ENCODE assay signal across 23 cellular contexts in genomic region chr10:73823391-73823790, GRCh38. TPM values are rescaled to one million over a fixed set of nuclear protein-coding genes. Genes with fewer than 3 reads are reported as not detected.
DNase-seq lines count a peak whose midpoint lies in the region; ATAC-seq, FAIRE-seq and TF ChIP-seq lines count a peak whose summit lies in the region.
"Had no signal": no experiment of that assay in that cellular context is flagged by ENCODE, and none has a peak within 500 bp of the region (broad histone marks: within the 10 kb centered on the region; RNA-seq: fewer than 3 reads in every experiment).

No MANE protein-coding gene starts in this region.

- in situ Hi-C loops in HepG2 (cut with HindIII; ENCODE audit: extremely low pct_ligation_motif_present, low pct_unique_long_range_greater_than_20kb): no loop called here

- no TSS peak for BruUV-seq in HepG2 (replicated peaks; lab: Mats Ljungman, UMichigan)

- FAIRE-seq in HepG2 (lab: Jason Lieb, UNC): no peak
- FAIRE-seq: A204.1, D721Med, GM12892, GM18507, H54 had no signal

- no peak overlapping the region for H3K4me2 ChIP-seq in HepG2 (ENCODE audit: low read depth, low read length)
- H3K4me2 ChIP-seq: GM23338 had no signal

- no peaks in the 10 kb centered on the region for H4K20me1 ChIP-seq in HepG2 (ENCODE audit: insufficient read depth, low read length)

- WGBS in HepG2 (ENCODE audit: low lambda C conversion rate): 72% methylated on average over 7 of the region's 7 CpGs
- 84% methylated on average over 7 of the region's 7 CpGs for WGBS in right lobe of liver (ENCODE audit: insufficient coverage, low coverage, low lambda C conversion rate, missing lambda C conversion rate)
- 60 to 93% methylated on average over 5 to 7 of the region's 7 CpGs for WGBS in endodermal cell (ENCODE audit: insufficient coverage in 1 of 2, insufficient read length in 1 of 2), 2 experiments

- H3K27me3 ChIP-seq in HepG2 (ENCODE audit: control insufficient read depth in 1 of 2, insufficient read depth in 2 of 2, low read length in 2 of 2) (no peaks in the 10 kb centered on the region), right lobe of liver (no peaks in the 10 kb centered on the region), endodermal cell (ENCODE audit: control insufficient read depth, insufficient read depth, low read length, poor library complexity, severe bottlenecking) (peaks cover 28% of the 10 kb centered on the region)
- no peaks in the 10 kb centered on the region for H3K27me3 ChIP-seq in CD8-positive, alpha-beta T cell (ENCODE audit: insufficient read depth, low read length)
- H3K27me3 ChIP-seq: BE2C had no signal

- H3K4me3 Mint-ChIP-seq in T-helper 17 cell: no peak overlapping the region
- H3K4me3 Mint-ChIP-seq in endodermal cell: no peak overlapping the region
- no peak overlapping the region for H3K4me3 Mint-ChIP-seq in stimulated activated effector memory CD8-positive, alpha-beta T cell treated with anti-CD3 and anti-CD28 coated beads, Interleukin-12 subunit alpha, Interleukin-12 subunit beta, amount 100 ng/mL, for 72 hours
- H3K4me3 Mint-ChIP-seq in CD8-positive, alpha-beta T cell: no peak overlapping the region
- H3K4me3 Mint-ChIP-seq: CD4-positive, CD25-positive, alpha-beta regulatory T cell; GM23338; IgD-negative memory B cell had no signal

- H3K9me3 Mint-ChIP-seq in endodermal cell: no peaks in the 10 kb centered on the region
- no peaks in the 10 kb centered on the region for H3K9me3 Mint-ChIP-seq in stimulated activated effector memory CD8-positive, alpha-beta T cell treated with anti-CD3 and anti-CD28 coated beads, Interleukin-12 subunit alpha, Interleukin-12 subunit beta, amount 100 ng/mL, for 72 hours
- no peaks in the 10 kb centered on the region for H3K9me3 Mint-ChIP-seq in CD8-positive, alpha-beta T cell
- H3K9me3 Mint-ChIP-seq: CD4-positive, CD25-positive, alpha-beta regulatory T cell; GM23338; IgD-negative memory B cell had no signal

- POLR2A ChIA-PET in HepG2 (lab: Yijun Ruan, JAX): no interaction called here
- POLR2A ChIA-PET in CD8-positive, alpha-beta T cell (lab: Charles Lee): interaction anchor here (1.1 kb wide), 1 partner anchor 14 kb away, joined by 3 read pairs; no protein-coding TSS in a partner anchor

- TF ChIP-seq CTCF in HepG2 (CRISPR knock-in tag; IDR thresholded peaks at IDR 0.05) (no peak), right lobe of liver (IDR thresholded peaks at IDR 0.05) (no peak), endodermal cell (conservative IDR thresholded peaks at IDR 0.05) (no peak)
- TF ChIP-seq CTCF in CD8-positive, alpha-beta T cell (IDR thresholded peaks at IDR 0.05): no peak

- no peaks in the 10 kb centered on the region for H3K9me3 ChIP-seq in HepG2 (ENCODE audit: low read length)
- H3K9me3 ChIP-seq in right lobe of liver: no peaks in the 10 kb centered on the region
- no peaks in the 10 kb centered on the region for H3K9me3 ChIP-seq in T-helper 17 cell (ENCODE audit: control insufficient read depth, low read length, poor library complexity, severe bottlenecking)
- H3K9me3 ChIP-seq in endodermal cell (ENCODE audit: control insufficient read depth, low read length): no peaks in the 10 kb centered on the region
- H3K9me3 ChIP-seq in CD8-positive, alpha-beta T cell (ENCODE audit: low read length): no peaks in the 10 kb centered on the region
- H3K9me3 ChIP-seq: BE2C, Caco-2 had no signal

- H3K9ac ChIP-seq in HepG2 (ENCODE audit: insufficient read depth, low read depth, low read length) (no peak overlapping the region), endodermal cell (ENCODE audit: extremely low read depth, low read length, poor library complexity, severe bottlenecking) (peak overlapping the region; percentile 3)

- H3K36me3 Mint-ChIP-seq in T-helper 17 cell (ENCODE audit: low read depth): peaks cover 3% of the 10 kb centered on the region
- H3K36me3 Mint-ChIP-seq in endodermal cell (ENCODE audit: low read depth): peaks cover 33% of the 10 kb centered on the region
- H3K36me3 Mint-ChIP-seq in stimulated activated effector memory CD8-positive, alpha-beta T cell treated with anti-CD3 and anti-CD28 coated beads, Interleukin-12 subunit alpha, Interleukin-12 subunit beta, amount 100 ng/mL, for 72 hours: peaks cover 5% of the 10 kb centered on the region
- peaks cover 74% of the 10 kb centered on the region for H3K36me3 Mint-ChIP-seq in CD8-positive, alpha-beta T cell

- no peak overlapping the region for H3K27ac ChIP-seq in HepG2 (ENCODE audit: extremely low read length, insufficient read depth, low read length)
- H3K27ac ChIP-seq in right lobe of liver: no peak overlapping the region
- H3K27ac ChIP-seq in endodermal cell (ENCODE audit: low read depth, low read length): no peak overlapping the region
- no peak overlapping the region for H3K27ac ChIP-seq in CD8-positive, alpha-beta T cell (ENCODE audit: low read depth, low read length)
- H3K27ac ChIP-seq: HL-60 had no signal

- ATAC-seq in HepG2: no peak
- no peak for ATAC-seq in right lobe of liver
- no peak for ATAC-seq in T-helper 17 cell
- no peak for ATAC-seq in stimulated activated effector memory CD8-positive, alpha-beta T cell treated with anti-CD3 and anti-CD28 coated beads, Interleukin-12 subunit alpha, Interleukin-12 subunit beta, amount 100 ng/mL, for 72 hours
- no peak for ATAC-seq in CD8-positive, alpha-beta T cell
- ATAC-seq in HG03342 (IDR thresholded peaks at IDR 0.05; ENCODE audit: unreplicated experiment): no peak
- ATAC-seq: GM23338 had no signal

- no peak for TF ChIP-seq RAD21 in HepG2 (CRISPR knock-in tag; IDR thresholded peaks at IDR 0.05)

- no peak for DNase-seq in HepG2 (ENCODE audit: low spot score)
- DNase-seq in right lobe of liver: no peak
- DNase-seq in T-helper 17 cell: no peak
- peak; percentile 76 for DNase-seq in endodermal cell
- no peak for DNase-seq in stimulated activated effector memory CD8-positive, alpha-beta T cell treated with anti-CD3 and anti-CD28 coated beads, Interleukin-12 subunit alpha, Interleukin-12 subunit beta, amount 100 ng/mL, for 72 hours (ENCODE audit: low spot score in 2 of 2)
- no peak for DNase-seq in CD8-positive, alpha-beta T cell
- DNase-seq: ACHN; BE2C; C1 segment of cervical spinal cord; CD4-positive, CD25-positive, alpha-beta regulatory T cell; DMS79; GDM1; HCEC 1CT had no signal

- TF ChIP-seq POLR2A in HepG2 (IDR thresholded peaks at IDR 0.05; ENCODE audit: insufficient read depth in 1 of 2, low read depth in 2 of 2, low read length in 2 of 2) (no peak), right lobe of liver (IDR thresholded peaks at IDR 0.05) (no peak)

- H3K4me3 ChIP-seq in HepG2 (replicated peaks in 1 of 3; ENCODE audit: insufficient read depth in 1 of 3, low read depth in 2 of 3, low read length in 3 of 3) (no peak overlapping the region), right lobe of liver (no peak overlapping the region), endodermal cell (ENCODE audit: low read length) (no peak overlapping the region)
- H3K4me3 ChIP-seq in CD8-positive, alpha-beta T cell (ENCODE audit: low read depth, low read length): no peak overlapping the region
- H3K4me3 ChIP-seq: GM23338 had no signal

- H3K79me2 ChIP-seq in HepG2 (ENCODE audit: insufficient read depth, low read length): no peaks in the 10 kb centered on the region

- H3K4me1 ChIP-seq in HepG2 (ENCODE audit: insufficient read depth, low read length) (no peaks in the 10 kb centered on the region), right lobe of liver (peaks cover 0 to 17% (median 10%) of the 10 kb centered on the region in 4 donors), endodermal cell (ENCODE audit: control insufficient read depth, insufficient read depth, low read length) (peaks cover 17% of the 10 kb centered on the region)
- no peaks in the 10 kb centered on the region for H3K4me1 ChIP-seq in CD8-positive, alpha-beta T cell (ENCODE audit: insufficient read depth, low read length)
- H3K4me1 ChIP-seq: BE2C, Caco-2 had no signal

- TF ChIP-seq EP300 in HepG2 (IDR thresholded peaks at IDR 0.05; ENCODE audit: low read depth in 2 of 2, low read length in 2 of 2): no peak
- no peak for TF ChIP-seq EP300 in HepG2 (CRISPR knock-in tag; IDR thresholded peaks at IDR 0.05; ENCODE audit: borderline replicate concordance)

- H2AFZ ChIP-seq in HepG2 (ENCODE audit: low read length): no peak overlapping the region
- H2AFZ ChIP-seq: GM23338 had no signal

- peaks cover 10% of the 10 kb centered on the region for H3K4me1 Mint-ChIP-seq in T-helper 17 cell
- peaks cover 26% of the 10 kb centered on the region for H3K4me1 Mint-ChIP-seq in endodermal cell
- peaks cover 6% of the 10 kb centered on the region for H3K4me1 Mint-ChIP-seq in stimulated activated effector memory CD8-positive, alpha-beta T cell treated with anti-CD3 and anti-CD28 coated beads, Interleukin-12 subunit alpha, Interleukin-12 subunit beta, amount 100 ng/mL, for 72 hours
- no peaks in the 10 kb centered on the region for H3K4me1 Mint-ChIP-seq in CD8-positive, alpha-beta T cell (ENCODE audit: low read depth)
- H3K4me1 Mint-ChIP-seq: IgD-negative memory B cell had no signal

- H3K36me3 ChIP-seq in HepG2 (replicated peaks in 1 of 2; ENCODE audit: control insufficient read depth in 1 of 2, insufficient read depth in 2 of 2, low read length in 2 of 2) (peaks cover 15 to 38% of the 10 kb centered on the region in 2 experiments), right lobe of liver (peaks cover 0 to 5% (median 0%) of the 10 kb centered on the region in 4 donors), endodermal cell (ENCODE audit: control insufficient read depth, insufficient read depth, low read length) (peaks cover 7% of the 10 kb centered on the region)
- peaks cover 40% of the 10 kb centered on the region for H3K36me3 ChIP-seq in CD8-positive, alpha-beta T cell (ENCODE audit: insufficient read depth, low read length)
- H3K36me3 ChIP-seq: BE2C had no signal

- intact Hi-C loops in HepG2 (cut with micrococcal nuclease; ENCODE audit: unreplicated experiment) (no loop called here), right lobe of liver (cut with DNase I) (no loop called here)
- intact Hi-C loops in CD8-positive, alpha-beta T cell (cut with DNase I, micrococcal nuclease): loop anchor here in 1 of 2 experiments (5.0 kb wide), 1 partner anchor 646 kb away; no protein-coding TSS in a partner anchor

- no peaks in the 10 kb centered on the region for H3K27me3 Mint-ChIP-seq in T-helper 17 cell
- H3K27me3 Mint-ChIP-seq in endodermal cell (ENCODE audit: insufficient read depth): peaks cover 68% of the 10 kb centered on the region
- no peaks in the 10 kb centered on the region for H3K27me3 Mint-ChIP-seq in CD8-positive, alpha-beta T cell (ENCODE audit: low read depth)
- H3K27me3 Mint-ChIP-seq: CD4-positive, CD25-positive, alpha-beta regulatory T cell; IgD-negative memory B cell had no signal

- peak overlapping the region; percentile 80 for H3K27ac Mint-ChIP-seq in T-helper 17 cell
- H3K27ac Mint-ChIP-seq in endodermal cell: no peak overlapping the region
- H3K27ac Mint-ChIP-seq in stimulated activated effector memory CD8-positive, alpha-beta T cell treated with anti-CD3 and anti-CD28 coated beads, Interleukin-12 subunit alpha, Interleukin-12 subunit beta, amount 100 ng/mL, for 72 hours: peak overlapping the region; percentile 68
- no peak overlapping the region for H3K27ac Mint-ChIP-seq in CD8-positive, alpha-beta T cell

- CTCF ChIA-PET in HepG2 (lab: Yijun Ruan, JAX; ENCODE audit: low intra/inter-chr PET ratio, low total read pairs): no interaction called here
- CTCF ChIA-PET in CD8-positive, alpha-beta T cell (lab: Charles Lee): interaction anchor here (3.0 kb wide), 1 partner anchor 56 kb away, joined by 11 read pairs; no protein-coding TSS in a partner anchor

RNA-seq across cellular contexts. Expression of gene NDST2, which starts 12.0 kb away (rescaled TPM):
- total RNA-seq in HepG2 (2016; rRNA removed; fragmentation: Illumina TruSeq; extraction: Trizol) (5.6 and 10.7 TPM in 2 replicates), right lobe of liver (10 to 100 TPM in 5 of 6 experiments, 1 to 10 TPM in 1; 9.5 to 14.8 (median 12.2) TPM), T-helper 17 cell (10 to 100 TPM; 80.6 to 80.9 TPM), endodermal cell (10 to 100 TPM; 19.6 to 20.3 TPM)
- total RNA-seq in HepG2 (2016; cell fraction: cytosol; rRNA removed; fragmentation: Illumina TruSeq; extraction: Trizol; ENCODE audit: low read depth): 16.0 and 17.7 TPM in 2 replicates
- 5.8 and 12.0 TPM in 2 replicates for total RNA-seq in HepG2 (2016; cell fraction: insoluble cytoplasmic fraction; rRNA removed; fragmentation: Illumina TruSeq; extraction: Trizol)
- total RNA-seq in HepG2 (2016; cell fraction: membrane; rRNA removed; fragmentation: Illumina TruSeq; extraction: Trizol): 14.8 and 15.7 TPM in 2 replicates
- 12.9 and 13.7 TPM in 2 replicates for total RNA-seq in HepG2 (2016; cell fraction: nucleus; rRNA removed; fragmentation: Illumina TruSeq; extraction: Trizol)
- 25.5 and 30.1 TPM in 2 replicates for polyA plus RNA-seq in HepG2 (2011; rRNA removed)
- 15.0 and 15.4 TPM in 2 replicates for polyA plus RNA-seq in HepG2 (2011; cell fraction: cytosol; rRNA removed)
- polyA plus RNA-seq in HepG2 (2011; cell fraction: nucleus; rRNA removed): 56.8 and 69.5 TPM in 2 replicates
- 12.6 and 13.9 TPM in 2 replicates for polyA plus RNA-seq in HepG2 (2012)
- polyA plus RNA-seq in HepG2 (2016; cell fraction: cytosol; fragmentation: Illumina TruSeq; extraction: Trizol; ENCODE audit: low read depth): 16.0 and 16.1 TPM in 2 replicates
- polyA plus RNA-seq in HepG2 (2016; cell fraction: insoluble cytoplasmic fraction; fragmentation: Illumina TruSeq; extraction: Trizol; ENCODE audit: low read depth): 6.2 and 6.4 TPM in 2 replicates
- 9.1 and 12.0 TPM in 2 replicates for polyA plus RNA-seq in HepG2 (2016; cell fraction: membrane; fragmentation: Illumina TruSeq; extraction: Trizol; ENCODE audit: low read depth)
- 24.6 and 30.8 TPM in 2 replicates for polyA plus RNA-seq in HepG2 (2016; cell fraction: nucleus; fragmentation: Illumina TruSeq; extraction: Trizol; ENCODE audit: insufficient read depth, low read depth)
- 20.2 and 41.2 TPM in 2 replicates for polyA minus RNA-seq in HepG2 (2011; rRNA and poly(A)+ RNA removed; ENCODE audit: low replicate concordance)
- polyA minus RNA-seq in HepG2 (2011; cell fraction: cytosol; rRNA and poly(A)+ RNA removed): 10.4 and 10.5 TPM in 2 replicates
- 55.5 and 70.7 TPM in 2 replicates for polyA minus RNA-seq in HepG2 (2011; cell fraction: nucleus; rRNA and poly(A)+ RNA removed)
- 23.6 TPM for polyA plus RNA-seq in endodermal cell (2013, experiment 1 of 2)
- polyA plus RNA-seq in endodermal cell (2013, experiment 2 of 2): 15.4 TPM
- 100 to 1,000 TPM; 152 to 154 TPM for total RNA-seq in CD8-positive, alpha-beta T cell

RNA-seq across cellular contexts. Expression of gene ZSWIM8, which starts 38.0 kb away (rescaled TPM):
- total RNA-seq in HepG2 (2016; rRNA removed; fragmentation: Illumina TruSeq; extraction: Trizol) (21.0 and 39.9 TPM in 2 replicates), right lobe of liver (100 to 1,000 TPM in 1 of 6 experiments, 10 to 100 TPM in 5; 52.2 to 107 (median 77.5) TPM), T-helper 17 cell (10 to 100 TPM; 71.7 to 74.7 TPM), endodermal cell (10 to 100 TPM; 75.9 to 79.8 TPM)
- total RNA-seq in HepG2 (2016; cell fraction: cytosol; rRNA removed; fragmentation: Illumina TruSeq; extraction: Trizol; ENCODE audit: low read depth): 5.7 and 8.2 TPM in 2 replicates
- 13.7 and 36.6 TPM in 2 replicates for total RNA-seq in HepG2 (2016; cell fraction: insoluble cytoplasmic fraction; rRNA removed; fragmentation: Illumina TruSeq; extraction: Trizol)
- 9.3 and 11.2 TPM in 2 replicates for total RNA-seq in HepG2 (2016; cell fraction: membrane; rRNA removed; fragmentation: Illumina TruSeq; extraction: Trizol)
- 35.4 and 47.5 TPM in 2 replicates for total RNA-seq in HepG2 (2016; cell fraction: nucleus; rRNA removed; fragmentation: Illumina TruSeq; extraction: Trizol)
- 98.2 and 142 TPM in 2 replicates for polyA plus RNA-seq in HepG2 (2011; rRNA removed)
- polyA plus RNA-seq in HepG2 (2011; cell fraction: cytosol; rRNA removed): 41.1 and 57.3 TPM in 2 replicates
- polyA plus RNA-seq in HepG2 (2011; cell fraction: nucleus; rRNA removed): 505 and 598 TPM in 2 replicates
- polyA plus RNA-seq in HepG2 (2012): 43.3 and 58.7 TPM in 2 replicates
- polyA plus RNA-seq in HepG2 (2016; cell fraction: cytosol; fragmentation: Illumina TruSeq; extraction: Trizol; ENCODE audit: low read depth): 3.7 and 6.8 TPM in 2 replicates
- polyA plus RNA-seq in HepG2 (2016; cell fraction: insoluble cytoplasmic fraction; fragmentation: Illumina TruSeq; extraction: Trizol; ENCODE audit: low read depth): 21.2 and 30.3 TPM in 2 replicates
- 6.6 and 11.5 TPM in 2 replicates for polyA plus RNA-seq in HepG2 (2016; cell fraction: membrane; fragmentation: Illumina TruSeq; extraction: Trizol; ENCODE audit: low read depth)
- 118 and 128 TPM in 2 replicates for polyA plus RNA-seq in HepG2 (2016; cell fraction: nucleus; fragmentation: Illumina TruSeq; extraction: Trizol; ENCODE audit: insufficient read depth, low read depth)
- polyA minus RNA-seq in HepG2 (2011; rRNA and poly(A)+ RNA removed; ENCODE audit: low replicate concordance): 83.5 and 181 TPM in 2 replicates
- polyA minus RNA-seq in HepG2 (2011; cell fraction: cytosol; rRNA and poly(A)+ RNA removed): 31.5 and 36.5 TPM in 2 replicates
- polyA minus RNA-seq in HepG2 (2011; cell fraction: nucleus; rRNA and poly(A)+ RNA removed): 64.2 and 73.5 TPM in 2 replicates
- 86.6 TPM for polyA plus RNA-seq in endodermal cell (2013, experiment 1 of 2)
- 82.6 TPM for polyA plus RNA-seq in endodermal cell (2013, experiment 2 of 2)
- total RNA-seq in CD8-positive, alpha-beta T cell: 10 to 100 TPM; 68.2 to 72.4 TPM

RNA-seq across cellular contexts. Expression of gene CHCHD1, which starts 41.5 kb away (rescaled TPM):
- 71.2 and 91.7 TPM in 2 replicates for total RNA-seq in HepG2 (2016; rRNA removed; fragmentation: Illumina TruSeq; extraction: Trizol)
- 16.2 and 16.7 TPM in 2 replicates for total RNA-seq in HepG2 (2016; cell fraction: cytosol; rRNA removed; fragmentation: Illumina TruSeq; extraction: Trizol; ENCODE audit: low read depth)
- total RNA-seq in HepG2 (2016; cell fraction: insoluble cytoplasmic fraction; rRNA removed; fragmentation: Illumina TruSeq; extraction: Trizol): 69.8 and 94.8 TPM in 2 replicates
- 32.5 and 34.2 TPM in 2 replicates for total RNA-seq in HepG2 (2016; cell fraction: membrane; rRNA removed; fragmentation: Illumina TruSeq; extraction: Trizol)
- 30.4 and 32.6 TPM in 2 replicates for total RNA-seq in HepG2 (2016; cell fraction: nucleus; rRNA removed; fragmentation: Illumina TruSeq; extraction: Trizol)
- polyA plus RNA-seq in HepG2 (2011; rRNA removed): 30.6 and 36.9 TPM in 2 replicates
- 35.1 and 36.6 TPM in 2 replicates for polyA plus RNA-seq in HepG2 (2011; cell fraction: cytosol; rRNA removed)
- polyA plus RNA-seq in HepG2 (2011; cell fraction: nucleus; rRNA removed): 8.8 and 9.9 TPM in 2 replicates
- polyA plus RNA-seq in HepG2 (2012): 40.1 and 41.3 TPM in 2 replicates
- 16.6 and 17.9 TPM in 2 replicates for polyA plus RNA-seq in HepG2 (2016; cell fraction: cytosol; fragmentation: Illumina TruSeq; extraction: Trizol; ENCODE audit: low read depth)
- polyA plus RNA-seq in HepG2 (2016; cell fraction: insoluble cytoplasmic fraction; fragmentation: Illumina TruSeq; extraction: Trizol; ENCODE audit: low read depth): 90.2 and 95.1 TPM in 2 replicates
- polyA plus RNA-seq in HepG2 (2016; cell fraction: membrane; fragmentation: Illumina TruSeq; extraction: Trizol; ENCODE audit: low read depth): 27.2 and 27.4 TPM in 2 replicates
- 45.9 and 52.1 TPM in 2 replicates for polyA plus RNA-seq in HepG2 (2016; cell fraction: nucleus; fragmentation: Illumina TruSeq; extraction: Trizol; ENCODE audit: insufficient read depth, low read depth)
- polyA minus RNA-seq in HepG2 (2011; rRNA and poly(A)+ RNA removed; ENCODE audit: low replicate concordance): 5.0 and 8.3 TPM in 2 replicates
- polyA minus RNA-seq in HepG2 (2011; cell fraction: cytosol; rRNA and poly(A)+ RNA removed): 5.5 TPM in 2 replicates
- polyA minus RNA-seq in HepG2 (2011; cell fraction: nucleus; rRNA and poly(A)+ RNA removed): 7.7 and 9.1 TPM in 2 replicates
- 10 to 100 TPM; 13.0 to 25.1 (median 17.4) TPM for total RNA-seq in right lobe of liver
- total RNA-seq in T-helper 17 cell: 1 to 10 TPM; 6.6 to 7.6 TPM
- 10 to 100 TPM; 37.6 to 49.3 TPM for total RNA-seq in endodermal cell
- polyA plus RNA-seq in endodermal cell (2013, experiment 1 of 2): 74.8 TPM
- 73.7 TPM for polyA plus RNA-seq in endodermal cell (2013, experiment 2 of 2)
- total RNA-seq in CD8-positive, alpha-beta T cell: 1 to 10 TPM; 7.2 to 8.1 TPM

RNA-seq across cellular contexts. Expression of gene CAMK2G, which starts 51.0 kb away (rescaled TPM):
- total RNA-seq in HepG2 (2016; rRNA removed; fragmentation: Illumina TruSeq; extraction: Trizol): 13.0 and 15.9 TPM in 2 replicates
- 4.7 and 5.8 TPM in 2 replicates for total RNA-seq in HepG2 (2016; cell fraction: cytosol; rRNA removed; fragmentation: Illumina TruSeq; extraction: Trizol; ENCODE audit: low read depth)
- total RNA-seq in HepG2 (2016; cell fraction: insoluble cytoplasmic fraction; rRNA removed; fragmentation: Illumina TruSeq; extraction: Trizol): 10.6 and 15.6 TPM in 2 replicates
- total RNA-seq in HepG2 (2016; cell fraction: membrane; rRNA removed; fragmentation: Illumina TruSeq; extraction: Trizol): 10.3 and 11.5 TPM in 2 replicates
- total RNA-seq in HepG2 (2016; cell fraction: nucleus; rRNA removed; fragmentation: Illumina TruSeq; extraction: Trizol): 16.8 and 19.6 TPM in 2 replicates
- polyA plus RNA-seq in HepG2 (2011; rRNA removed): 18.8 and 19.3 TPM in 2 replicates
- 15.0 and 15.2 TPM in 2 replicates for polyA plus RNA-seq in HepG2 (2011; cell fraction: cytosol; rRNA removed)
- 53.3 and 57.3 TPM in 2 replicates for polyA plus RNA-seq in HepG2 (2011; cell fraction: nucleus; rRNA removed)
- 10.4 and 10.5 TPM in 2 replicates for polyA plus RNA-seq in HepG2 (2012)
- 4.0 TPM in 2 replicates for polyA plus RNA-seq in HepG2 (2016; cell fraction: cytosol; fragmentation: Illumina TruSeq; extraction: Trizol; ENCODE audit: low read depth)
- 9.8 and 10.5 TPM in 2 replicates for polyA plus RNA-seq in HepG2 (2016; cell fraction: insoluble cytoplasmic fraction; fragmentation: Illumina TruSeq; extraction: Trizol; ENCODE audit: low read depth)
- polyA plus RNA-seq in HepG2 (2016; cell fraction: membrane; fragmentation: Illumina TruSeq; extraction: Trizol; ENCODE audit: low read depth): 5.7 and 6.7 TPM in 2 replicates
- 46.0 and 46.5 TPM in 2 replicates for polyA plus RNA-seq in HepG2 (2016; cell fraction: nucleus; fragmentation: Illumina TruSeq; extraction: Trizol; ENCODE audit: insufficient read depth, low read depth)
- polyA minus RNA-seq in HepG2 (2011; rRNA and poly(A)+ RNA removed; ENCODE audit: low replicate concordance): 17.4 and 41.1 TPM in 2 replicates
- polyA minus RNA-seq in HepG2 (2011; cell fraction: cytosol; rRNA and poly(A)+ RNA removed): 7.7 and 8.2 TPM in 2 replicates
- 17.5 and 19.6 TPM in 2 replicates for polyA minus RNA-seq in HepG2 (2011; cell fraction: nucleus; rRNA and poly(A)+ RNA removed)
- total RNA-seq in right lobe of liver: 10 to 100 TPM in 2 of 6 experiments, 1 to 10 TPM in 4; 8.3 to 10.7 (median 9.4) TPM
- total RNA-seq in T-helper 17 cell: 10 to 100 TPM; 52.6 to 59.6 TPM
- total RNA-seq in endodermal cell: 10 to 100 TPM; 20.9 to 21.7 TPM
- polyA plus RNA-seq in endodermal cell (2013, experiment 1 of 2): 29.8 TPM
- polyA plus RNA-seq in endodermal cell (2013, experiment 2 of 2): 25.8 TPM
- total RNA-seq in CD8-positive, alpha-beta T cell: 10 to 100 TPM; 28.4 to 28.9 TPM

Comparison
In these comparisons a context has a peak if more than half of its experiments do, and no peak if none do; other contexts are left out.
1. H3K27ac Mint-ChIP-seq: peak in T-helper 17 cell (single experiment) and stimulated activated effector memory CD8-positive, alpha-beta T cell treated with anti-CD3 and anti-CD28 coated beads, Interleukin-12 subunit alpha, Interleukin-12 subunit beta, amount 100 ng/mL, for 72 hours (single experiment); none in endodermal cell (single experiment) and CD8-positive, alpha-beta T cell (single experiment).